Comparison of ENCODE assay signal across 26 cellular contexts in genomic region chr12:113512568-113512967, GRCh38. TPM values are rescaled to one million over a fixed set of nuclear protein-coding genes. Genes with fewer than 3 reads are reported as not detected.
"Had no signal": no experiment of that assay in that cellular context is flagged by ENCODE, and none has a peak within 500 bp of the region (broad histone marks: within the 10 kb centered on the region; RNA-seq: fewer than 3 reads in every experiment).

No MANE protein-coding gene starts in this region.

- FAIRE-seq: bronchial epithelial cell had no signal

- H3K9me3 ChIP-seq: ascending aorta, body of pancreas had no signal

- H3K4me2 ChIP-seq: PC-9 had no signal

- H3K4me3 ChIP-seq: ascending aorta, body of pancreas, PC-9 had no signal

- H3K4me3 Mint-ChIP-seq: activated B cell treated with CpG ODN at 0.5 μM for 24 hours; activated CD4-positive, alpha-beta T cell treated with anti-CD3 and anti-CD28 coated beads, Interleukin-2, amount 10 ng/mL, durations not matched to agents 24 days and 14 days; activated CD8-positive, alpha-beta memory T cell treated with anti-CD3 and anti-CD28 coated beads, Interleukin-2, amount 10 ng/mL, durations not matched to agents 7 days and 5 days; activated naive CD8-positive, alpha-beta T cell treated with anti-CD3 and anti-CD28 coated beads, Interleukin-2, amount 50 U/mL, for 24 hours; activated T-cell treated with anti-CD3 and anti-CD28 coated beads, Interleukin-2, amount 50 U/mL, for 24 hours; activated T-helper 1 cell treated with anti-CD3 and anti-CD28 coated beads, Interleukin-12 subunit alpha, Interleukin-12 subunit beta, Interleukin-2, Interleukin-4 antibody, amounts not matched to agents 30 ng/mL and 10 ng/mL and 1 ng/mL, durations not matched to agents 14 hours and 24 hours and 36 hours; central memory CD8-positive, alpha-beta T cell; T-helper 17 cell had no signal

- H2AFZ ChIP-seq: PC-9 had no signal

- H3K27me3 ChIP-seq: ascending aorta, body of pancreas had no signal

- H3K9me3 Mint-ChIP-seq: activated CD4-positive, alpha-beta T cell treated with anti-CD3 and anti-CD28 coated beads, Interleukin-2, amount 10 ng/mL, durations not matched to agents 24 days and 14 days; activated naive CD4-positive, alpha-beta T cell treated with anti-CD3 and anti-CD28 coated beads, Interleukin-2, amount 50 U/mL, for 72 hours; activated naive CD8-positive, alpha-beta T cell treated with anti-CD3 and anti-CD28 coated beads, Interleukin-2, amount 50 U/mL, for 24 hours; activated T-cell treated with anti-CD3 and anti-CD28 coated beads, Interleukin-2, amount 50 U/mL, for 24 hours; activated T-helper 1 cell treated with anti-CD3 and anti-CD28 coated beads, Interleukin-12 subunit alpha, Interleukin-12 subunit beta, Interleukin-2, Interleukin-4 antibody, amounts not matched to agents 30 ng/mL and 10 ng/mL and 1 ng/mL, durations not matched to agents 14 hours and 24 hours and 36 hours had no signal

- H3K27ac Mint-ChIP-seq: activated B cell treated with CpG ODN at 0.5 μM for 24 hours; activated CD4-positive, alpha-beta T cell treated with anti-CD3 and anti-CD28 coated beads, Interleukin-2, amount 10 ng/mL, durations not matched to agents 24 days and 14 days; activated CD8-positive, alpha-beta memory T cell treated with anti-CD3 and anti-CD28 coated beads, Interleukin-2, amount 10 ng/mL, durations not matched to agents 7 days and 5 days; activated naive CD4-positive, alpha-beta T cell treated with anti-CD3 and anti-CD28 coated beads, Interleukin-2, amount 50 U/mL, for 72 hours; activated naive CD8-positive, alpha-beta T cell treated with anti-CD3 and anti-CD28 coated beads, Interleukin-2, amount 50 U/mL, for 24 hours; activated T-cell treated with anti-CD3 and anti-CD28 coated beads, Interleukin-2, amount 50 U/mL, for 24 hours; activated T-helper 1 cell treated with anti-CD3 and anti-CD28 coated beads, Interleukin-12 subunit alpha, Interleukin-12 subunit beta, Interleukin-2, Interleukin-4 antibody, amounts not matched to agents 30 ng/mL and 10 ng/mL and 1 ng/mL, durations not matched to agents 14 hours and 24 hours and 36 hours; T-helper 17 cell had no signal

- H3K36me3 ChIP-seq: ascending aorta had no signal

- H3K4me1 Mint-ChIP-seq: activated B cell treated with CpG ODN at 0.5 μM for 24 hours; activated CD4-positive, alpha-beta T cell treated with anti-CD3 and anti-CD28 coated beads, Interleukin-2, amount 10 ng/mL, durations not matched to agents 24 days and 14 days; activated CD8-positive, alpha-beta memory T cell treated with anti-CD3 and anti-CD28 coated beads, Interleukin-2, amount 10 ng/mL, durations not matched to agents 7 days and 5 days; activated naive CD8-positive, alpha-beta T cell treated with anti-CD3 and anti-CD28 coated beads, Interleukin-2, amount 50 U/mL, for 24 hours had no signal

- DNase-seq: activated B cell treated with CpG ODN at 0.5 μM for 24 hours; activated CD4-positive, alpha-beta T cell treated with anti-CD3 and anti-CD28 coated beads for 1 hour; activated CD4-positive, alpha-beta T cell treated with anti-CD3 and anti-CD28 coated beads, Interleukin-2, amount 10 ng/mL, durations not matched to agents 24 days and 14 days; activated CD4-positive, alpha-beta T cell treated with anti-CD3 and anti-CD28 coated beads, Interleukin-2, amount 50 U/mL, for 48 hours; activated CD8-positive, alpha-beta memory T cell treated with anti-CD3 and anti-CD28 coated beads, Interleukin-2, amount 10 ng/mL, durations not matched to agents 7 days and 5 days; activated effector memory CD4-positive, alpha-beta T cell treated with Interleukin-2 at 50 U/mL for 16 hours; activated naive CD4-positive, alpha-beta T cell; activated naive CD8-positive, alpha-beta T cell treated with anti-CD3 and anti-CD28 coated beads, Interleukin-2, amount 50 U/mL, for 24 hours; activated T-cell treated with anti-CD3 and anti-CD28 coated beads, Interleukin-2, amount 50 U/mL, for 24 hours; amniotic stem cell; body of pancreas; MM.1S; NCI-H1048; NCI-H146; NCI-H187 treated with DMSO at 0.1 percent for 48 hours; NCI-H2081 treated with DMSO at 0.1 percent for 48 hours; NCI-H446; PC-9; SIG-M5; T-helper 17 cell; T-helper 9 cell had no signal

- H3K36me3 Mint-ChIP-seq: activated CD8-positive, alpha-beta memory T cell treated with anti-CD3 and anti-CD28 coated beads, Interleukin-2, amount 10 ng/mL, durations not matched to agents 7 days and 5 days had no signal

- H3K27ac ChIP-seq: ascending aorta, body of pancreas, PC-9 had no signal

- H3K4me1 ChIP-seq: ascending aorta, body of pancreas had no signal

- ATAC-seq: activated CD8-positive, alpha-beta memory T cell treated with anti-CD3 and anti-CD28 coated beads, Interleukin-2, amount 10 ng/mL, durations not matched to agents 7 days and 5 days; activated naive CD4-positive, alpha-beta T cell treated with anti-CD3 and anti-CD28 coated beads, Interleukin-2, amount 50 U/mL, for 72 hours; activated naive CD8-positive, alpha-beta T cell treated with anti-CD3 and anti-CD28 coated beads, Interleukin-2, amount 50 U/mL, for 24 hours; body of pancreas; T-helper 17 cell had no signal

RNA-seq across cellular contexts. Expression of gene LHX5, which starts 40.9 kb away (rescaled TPM):
- total RNA-seq: activated B cell treated with CpG ODN at 0.5 μM for 24 hours; activated CD4-positive, alpha-beta T cell treated with anti-CD3 and anti-CD28 coated beads, Interleukin-2, amount 10 ng/mL, durations not matched to agents 24 days and 14 days; activated CD8-positive, alpha-beta memory T cell treated with anti-CD3 and anti-CD28 coated beads, Interleukin-2, amount 10 ng/mL, durations not matched to agents 7 days and 5 days; activated naive CD4-positive, alpha-beta T cell treated with anti-CD3 and anti-CD28 coated beads, Interleukin-2, amount 50 U/mL, for 72 hours; activated T-helper 1 cell treated with anti-CD3 and anti-CD28 coated beads, Interleukin-12 subunit alpha, Interleukin-12 subunit beta, Interleukin-2, Interleukin-4 antibody, amounts not matched to agents 30 ng/mL and 10 ng/mL and 1 ng/mL, durations not matched to agents 14 hours and 24 hours and 36 hours; ascending aorta; body of pancreas; T-helper 17 cell had no signal
